Comparison of ENCODE assay signal across 1 cellular context in genomic region chr11:118907051-118907748, GRCh38.
A peak's percentile ranks its signal among the peaks of the same experiment; 100 is the strongest.
TF ChIP-seq lines count a peak whose summit lies in the region.

No MANE protein-coding gene starts in this region.

TF ChIP-seq in K562, 482 proteins besides CTCF, POLR2A, EP300 and RAD21 (continued from another document and continues in another):
- TF ChIP-seq ZNF318 (IDR thresholded peaks at IDR 0.05; ENCODE audit: borderline replicate concordance in 1 of 2, low read depth in 1 of 2) = no peak
- peak; percentile 96 for TF ChIP-seq SMC3 (conservative IDR thresholded peaks at IDR 0.05; ENCODE audit: insufficient read depth, low read depth, low read length)
- TF ChIP-seq SREBF1 (IDR thresholded peaks at IDR 0.05; ENCODE audit: borderline replicate concordance, low read depth, low read length) = peak; percentile 57; the same call in 1 of the 2 replicates
- TF ChIP-seq HLTF (IDR thresholded peaks at IDR 0.05) = 0 out of 2 replicates have a peak, but pooled peaks have one; percentile 38
- TF ChIP-seq RNF219 (CRISPR knock-in tag; IDR thresholded peaks at IDR 0.05) = no peak
- no peak for TF ChIP-seq ZHX1 (conservative IDR thresholded peaks at IDR 0.05; ENCODE audit: low read length)
- TF ChIP-seq PHF21A (IDR thresholded peaks at IDR 0.05; ENCODE audit: borderline replicate concordance, low read depth) = no peak
- no peak for TF ChIP-seq SMARCA5 (IDR thresholded peaks at IDR 0.05)
- 0 out of 2 replicates have a peak, but pooled peaks have one; percentile 13 for TF ChIP-seq HCFC1 (IDR thresholded peaks at IDR 0.05; ENCODE audit: low read depth, low read length)
- no peak for TF ChIP-seq TRIM28 (IDR thresholded peaks at IDR 0.05)
- TF ChIP-seq RBM39 (optimal IDR thresholded peaks at IDR 0.05; ENCODE audit: low read depth, low read length) = no peak
- no peak for TF ChIP-seq ZNF347 (CRISPR knock-in tag; IDR thresholded peaks at IDR 0.05; ENCODE audit: low read depth)
- no peak for TF ChIP-seq POU5F1 (IDR thresholded peaks at IDR 0.05; ENCODE audit: borderline replicate concordance, low read depth, low read length, partially characterized antibody)
- TF ChIP-seq SOX6 (IDR thresholded peaks at IDR 0.05) = 0 out of 2 replicates have a peak, but pooled peaks have one; percentile 19
- TF ChIP-seq NRF1 (conservative IDR thresholded peaks at IDR 0.05 in 1 of 2, IDR thresholded peaks at IDR 0.05 in 1 of 2) = no peak
- TF ChIP-seq HDGF (IDR thresholded peaks at IDR 0.05) = no peak
- no peak for TF ChIP-seq HMGXB4 (CRISPR knock-in tag; IDR thresholded peaks at IDR 0.05)
- TF ChIP-seq ATF1 (CRISPR knock-in tag; IDR thresholded peaks at IDR 0.05) = no peak
- TF ChIP-seq ATF1 (tag; IDR thresholded peaks at IDR 0.05) = peak; percentile 90
- TF ChIP-seq ZNF586 (CRISPR knock-in tag; conservative IDR thresholded peaks at IDR 0.05) = no peak
- no peak for TF ChIP-seq ZNF79 (CRISPR knock-in tag; IDR thresholded peaks at IDR 0.05; ENCODE audit: low read depth)
- no peak for TF ChIP-seq FIP1L1 (IDR thresholded peaks at IDR 0.05; ENCODE audit: low read depth, low read length, poor library complexity, severe bottlenecking)
- TF ChIP-seq PCBP2 (IDR thresholded peaks at IDR 0.05; ENCODE audit: low read depth, low read length, poor library complexity, severe bottlenecking) = no peak
- no peak for TF ChIP-seq FOSL1 (tag; conservative IDR thresholded peaks at IDR 0.05)
- TF ChIP-seq ZNF644 (tag; IDR thresholded peaks at IDR 0.05; ENCODE audit: low read depth) = no peak
- no peak for TF ChIP-seq SNAPC5 (CRISPR knock-in tag; IDR thresholded peaks at IDR 0.05)
- TF ChIP-seq YY1 (IDR thresholded peaks at IDR 0.05; ENCODE audit: borderline replicate concordance in 1 of 3, control insufficient read depth in 1 of 3, extremely low read depth in 1 of 3, insufficient read depth in 3 of 3, insufficient read length in 1 of 3, insufficient replicate concordance in 2 of 3, low read depth in 1 of 3, low read length in 2 of 3) = peak in 1 of 3 experiments; percentile 24
- no peak for TF ChIP-seq POLR2B (IDR thresholded peaks at IDR 0.05; ENCODE audit: low read depth, partially characterized antibody)
- no peak for TF ChIP-seq PRMT5 (CRISPR knock-in tag; IDR thresholded peaks at IDR 0.05)
- TF ChIP-seq NFIC (IDR thresholded peaks at IDR 0.05) = no peak; the same call in 1 of the 2 replicates
- TF ChIP-seq ZBTB43 (CRISPR knock-in tag; IDR thresholded peaks at IDR 0.05) = no peak
- no peak for TF ChIP-seq E2F5 (CRISPR knock-in tag; IDR thresholded peaks at IDR 0.05)
